22 cellular contexts compared by ENCODE assay signal in the genomic region with DNA sequence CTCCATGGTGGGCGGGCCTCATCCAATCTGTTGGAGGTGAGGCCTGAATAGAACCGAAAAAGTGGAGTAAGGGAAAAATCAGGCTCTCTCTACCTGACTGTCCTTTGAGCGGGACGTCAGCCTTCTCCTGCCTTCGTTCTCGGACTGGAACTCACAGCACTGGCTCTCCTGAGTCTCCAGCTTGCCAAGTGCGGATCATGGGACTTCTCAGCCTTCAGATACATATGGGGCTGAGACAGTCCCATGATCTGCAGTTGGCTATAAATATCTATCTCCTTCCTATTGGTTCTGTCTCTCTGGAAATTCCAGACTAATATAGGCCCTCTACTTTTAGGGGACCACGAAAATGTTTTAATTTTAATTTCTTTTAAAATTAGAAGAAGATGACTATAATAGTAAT. TPM values are rescaled to one million over a fixed set of nuclear protein-coding genes. Genes with fewer than 3 reads are reported as not detected.
"Had no signal": no experiment of that assay in that cellular context is flagged by ENCODE, and none has a peak within 500 bp of the region (broad histone marks: within the 10 kb centered on the region; RNA-seq: fewer than 3 reads in every experiment).

No MANE protein-coding gene starts in this region.

- H3K36me3 Mint-ChIP-seq: memory B cell; naive B cell; natural killer cell treated with Interleukin-12 subunit alpha and Interleukin-12 subunit beta and Interleukin-15 and Interleukin-18, amount 100 ng/mL, for 72 hours; stimulated activated effector memory CD8-positive, alpha-beta T cell treated with anti-CD3 and anti-CD28 coated beads, Interleukin-12 subunit alpha, Interleukin-12 subunit beta, amount 100 ng/mL, for 72 hours had no signal

- H3K9me3 Mint-ChIP-seq: memory B cell; naive B cell; natural killer cell treated with Interleukin-12 subunit alpha and Interleukin-12 subunit beta and Interleukin-15 and Interleukin-18, amount 100 ng/mL, for 72 hours; neural crest cell; stimulated activated effector memory CD8-positive, alpha-beta T cell treated with anti-CD3 and anti-CD28 coated beads, Interleukin-12 subunit alpha, Interleukin-12 subunit beta, amount 100 ng/mL, for 72 hours had no signal

- H3K4me3 ChIP-seq: dorsolateral prefrontal cortex, hepatocyte, left lung, lung, stomach, thyroid gland, vagina had no signal

- H3K4me1 ChIP-seq: left lung had no signal

- ATAC-seq: left lung; sciatic nerve; stimulated activated effector memory CD8-positive, alpha-beta T cell treated with anti-CD3 and anti-CD28 coated beads, Interleukin-12 subunit alpha, Interleukin-12 subunit beta, amount 100 ng/mL, for 72 hours had no signal

- H3K9me3 ChIP-seq: left lung, neutrophil, stomach, thyroid gland, vagina had no signal

- H3K27me3 ChIP-seq: dorsolateral prefrontal cortex, hepatocyte, stomach, thyroid gland, vagina had no signal

- H3K27ac ChIP-seq: dorsolateral prefrontal cortex, left lung, neutrophil, stomach, thyroid gland, vagina had no signal

- DNase-seq: dorsolateral prefrontal cortex; effector CD4-positive, alpha-beta T cell; kidney; left lung; naive B cell; stimulated activated CD4-positive, alpha-beta T cell treated with anti-CD3 and anti-CD28 coated beads, Interleukin-2, amount 100 ng/mL, for 24 hours; stimulated activated CD4-positive, alpha-beta T cell treated with anti-CD3 and anti-CD28 coated beads, Interleukin-4, amount 100 ng/mL, for 24 hours; stimulated activated naive CD4-positive, alpha-beta T cell treated with Interleukin-2 at 50 U/mL for 16 hours; stomach; thyroid gland; trophoblast cell had no signal

- H3K27me3 Mint-ChIP-seq: progenitor cell of endocrine pancreas had no signal

- H3K36me3 ChIP-seq: left lung, neutrophil, stomach, thyroid gland, vagina had no signal

- H3K4me3 Mint-ChIP-seq: memory B cell; naive B cell; natural killer cell treated with Interleukin-12 subunit alpha and Interleukin-12 subunit beta and Interleukin-15 and Interleukin-18, amount 100 ng/mL, for 72 hours; neural crest cell; stimulated activated effector memory CD8-positive, alpha-beta T cell treated with anti-CD3 and anti-CD28 coated beads, Interleukin-12 subunit alpha, Interleukin-12 subunit beta, amount 100 ng/mL, for 72 hours had no signal

- H3K27ac Mint-ChIP-seq: memory B cell; natural killer cell treated with Interleukin-12 subunit alpha and Interleukin-12 subunit beta and Interleukin-15 and Interleukin-18, amount 100 ng/mL, for 72 hours; stimulated activated effector memory CD8-positive, alpha-beta T cell treated with anti-CD3 and anti-CD28 coated beads, Interleukin-12 subunit alpha, Interleukin-12 subunit beta, amount 100 ng/mL, for 72 hours had no signal

- H3K4me1 Mint-ChIP-seq: memory B cell; naive B cell; stimulated activated effector memory CD8-positive, alpha-beta T cell treated with anti-CD3 and anti-CD28 coated beads, Interleukin-12 subunit alpha, Interleukin-12 subunit beta, amount 100 ng/mL, for 72 hours had no signal

RNA-seq across cellular contexts. Expression of a gene that starts 29.7 kb away (rescaled TPM):
- total RNA-seq: natural killer cell treated with Interleukin-12 subunit alpha and Interleukin-12 subunit beta and Interleukin-15 and Interleukin-18, amount 100 ng/mL, for 72 hours; neural crest cell; temporal lobe had no signal
